9 cellular contexts compared by ENCODE assay signal in genomic region chr6:116101298-116101718, GRCh38. TPM values are rescaled to one million over a fixed set of nuclear protein-coding genes. Genes with fewer than 3 reads are reported as not detected.
DNase-seq lines count a peak whose midpoint lies in the region; ATAC-seq and TF ChIP-seq lines count a peak whose summit lies in the region.
"Had no signal": no experiment of that assay in that cellular context is flagged by ENCODE, and none has a peak within 500 bp of the region (broad histone marks: within the 10 kb centered on the region; RNA-seq: fewer than 3 reads in every experiment).

No MANE protein-coding gene starts in this region.

- intact Hi-C loops in CD4-positive, alpha-beta memory T cell (cut with micrococcal nuclease), result loop anchor here (1.0 to 10.0 kb wide), 3 partner anchors 153 to 1501 kb away; partner anchors contain the start of genes GOPC, RWDD1 and TSPYL4
- intact Hi-C loops in naive thymus-derived CD4-positive, alpha-beta T cell (cut with micrococcal nuclease), result loop anchor here (1.0 to 10.0 kb wide), 13 partner anchors 11 to 1576 kb away; partner anchors contain the start of genes GOPC (in 2 of the 2), KPNA5 (in 2 of the 2), TSPYL4 (in 2 of the 2) and ZUP1 (in 2 of the 2)
- intact Hi-C loops in aorta (cut with DNase I), result loop anchor here in 1 of 2 donors (2.0 to 10.0 kb wide), 3 partner anchors 41 to 557 kb away; partner anchors contain the start of gene FRK

- no peaks in the 10 kb centered on the region for H4K20me1 ChIP-seq in OCI-LY1 (ENCODE audit: insufficient read depth, low read length)

- peak overlapping the region; percentile 89 to 97 (median 93) for H3K27ac Mint-ChIP-seq in CD4-positive, alpha-beta memory T cell
- H3K27ac Mint-ChIP-seq in naive thymus-derived CD4-positive, alpha-beta T cell, result peak overlapping the region; percentile 84 to 96 (median 92)

- no peaks in the 10 kb centered on the region for H3K79me2 ChIP-seq in OCI-LY1 (ENCODE audit: insufficient read depth, low read length)

- POLR2A ChIA-PET in CD4-positive, alpha-beta memory T cell (lab: Charles Lee; ENCODE audit: partially characterized antibody), result interaction anchor here (1.0 to 2.2 kb wide), 8 partner anchors 12 to 579 kb away, joined by 3 to 26 read pairs (median 6); partner anchors contain the start of genes KPNA5, RWDD1, TSPYL1 and TSPYL4
- POLR2A ChIA-PET in naive thymus-derived CD4-positive, alpha-beta T cell (lab: Charles Lee), result interaction anchor here (0.6 to 2.4 kb wide), 8 partner anchors 11 to 579 kb away, joined by 3 to 20 read pairs (median 4); partner anchors contain the start of genes KPNA5, RWDD1, TSPYL1 and TSPYL4

- ATAC-seq in naive thymus-derived CD4-positive, alpha-beta T cell, result peak; percentile 0
- no peak for ATAC-seq in aorta (ENCODE audit: low FRiP score)

- no peaks in the 10 kb centered on the region for H3K9me2 ChIP-seq in OCI-LY1 (ENCODE audit: low read depth, low read length)

- H3K9me3 Mint-ChIP-seq in CD4-positive, alpha-beta memory T cell, result peaks cover 0 to 6% (median 2%) of the 10 kb centered on the region in 8 donors
- peaks cover 0 to 6% (median 4%) of the 10 kb centered on the region in 11 donors for H3K9me3 Mint-ChIP-seq in naive thymus-derived CD4-positive, alpha-beta T cell

- peak overlapping the region; percentile 64 for H3K9ac ChIP-seq in OCI-LY1 (ENCODE audit: low read length)

- H3K27me3 Mint-ChIP-seq in CD4-positive, alpha-beta memory T cell, result no peaks in the 10 kb centered on the region
- H3K27me3 Mint-ChIP-seq in naive thymus-derived CD4-positive, alpha-beta T cell, result no peaks in the 10 kb centered on the region

- H3K4me1 ChIP-seq in CD4-positive, alpha-beta memory T cell (ENCODE audit: insufficient read depth, low read length), result peaks cover 55% of the 10 kb centered on the region
- H3K4me1 ChIP-seq in OCI-LY1 (ENCODE audit: insufficient read depth, low read length, severe bottlenecking) (peaks cover 31% of the 10 kb centered on the region), aorta (ENCODE audit: control insufficient read depth in 1 of 2, insufficient read depth in 2 of 2, low read length in 2 of 2) (peaks cover 4 to 13% of the 10 kb centered on the region in 2 donors)
- H3K4me1 ChIP-seq in naive thymus-derived CD4-positive, alpha-beta T cell (ENCODE audit: control insufficient read depth in 2 of 2, insufficient read depth in 2 of 2, low read length in 2 of 2), result peaks cover 25 to 32% of the 10 kb centered on the region in 2 donors

- H3K4me3 Mint-ChIP-seq in CD4-positive, alpha-beta memory T cell, result peak overlapping the region; percentile 94 to 99 (median 98)
- H3K4me3 Mint-ChIP-seq in naive thymus-derived CD4-positive, alpha-beta T cell, result peak overlapping the region; percentile 89 to 99 (median 96)

- H3F3A ChIP-seq in OCI-LY1 (ENCODE audit: insufficient read depth, low read length), result no peaks in the 10 kb centered on the region; the same call in 1 of the 2 replicates

- H2AFZ ChIP-seq in OCI-LY1 (ENCODE audit: low read length), result no peak overlapping the region

- no peaks in the 10 kb centered on the region for H3K9me3 ChIP-seq in CD4-positive, alpha-beta memory T cell (ENCODE audit: control insufficient read depth in 1 of 2, low read length in 2 of 2)
- H3K9me3 ChIP-seq in OCI-LY1 (ENCODE audit: low read length) (no peaks in the 10 kb centered on the region), aorta (ENCODE audit: control insufficient read depth, low read length) (no peaks in the 10 kb centered on the region)
- peaks cover 0 to under 1% (median 0%) of the 10 kb centered on the region in 3 experiments for H3K9me3 ChIP-seq in naive thymus-derived CD4-positive, alpha-beta T cell (ENCODE audit: control insufficient read depth in 2 of 3, low read length in 3 of 3)

- no peak for TF ChIP-seq CTCF in OCI-LY1 (IDR thresholded peaks at IDR 0.05; ENCODE audit: low read length)
- TF ChIP-seq CTCF in choroid plexus epithelial cell (conservative IDR thresholded peaks at IDR 0.05; ENCODE audit: low read depth, low read length), result no peak

- H3K36me3 Mint-ChIP-seq in CD4-positive, alpha-beta memory T cell, result peaks cover 7 to 14% of the 10 kb centered on the region in 2 donors
- peaks cover 0 to 12% (median under 1%) of the 10 kb centered on the region in 5 donors for H3K36me3 Mint-ChIP-seq in naive thymus-derived CD4-positive, alpha-beta T cell

- H3K4me2 ChIP-seq in OCI-LY1 (ENCODE audit: low read length), result peak overlapping the region; percentile 73

- H3K27me3 ChIP-seq in CD4-positive, alpha-beta memory T cell (ENCODE audit: insufficient read depth, low read length), result no peaks in the 10 kb centered on the region
- no peaks in the 10 kb centered on the region for H3K27me3 ChIP-seq in OCI-LY1 (ENCODE audit: insufficient read depth, low read length)
- no peaks in the 10 kb centered on the region for H3K27me3 ChIP-seq in naive thymus-derived CD4-positive, alpha-beta T cell (ENCODE audit: control insufficient read depth in 2 of 2, insufficient read depth in 2 of 2, low read length in 2 of 2)
- no peaks in the 10 kb centered on the region for H3K27me3 ChIP-seq in aorta (ENCODE audit: control insufficient read depth in 1 of 2, insufficient read depth in 2 of 2, low read length in 1 of 2)

- H3K36me3 ChIP-seq in CD4-positive, alpha-beta memory T cell (ENCODE audit: insufficient read depth, low read length), result no peaks in the 10 kb centered on the region
- H3K36me3 ChIP-seq in OCI-LY1 (ENCODE audit: insufficient read depth, low read length) (no peaks in the 10 kb centered on the region), aorta (ENCODE audit: control insufficient read depth in 1 of 2, insufficient read depth in 2 of 2, low read length in 1 of 2) (no peaks in the 10 kb centered on the region)
- H3K36me3 ChIP-seq in naive thymus-derived CD4-positive, alpha-beta T cell (ENCODE audit: control insufficient read depth in 2 of 3, insufficient read depth in 3 of 3, low read length in 3 of 3), result peaks cover 0 to 4% (median 0%) of the 10 kb centered on the region in 3 experiments

- peak in 1 of 5 donors; percentile 80 for DNase-seq in CD4-positive, alpha-beta memory T cell
- no peak for DNase-seq in choroid plexus epithelial cell (ENCODE audit: low read depth)
- DNase-seq in naive thymus-derived CD4-positive, alpha-beta T cell, result no peak
- DNase-seq in aorta, result peak in 1 of 2 donors; percentile 91
- DNase-seq in anterior cingulate cortex (lab: John Stamatoyannopoulos, UW), result no peak
- no peak for DNase-seq in effector CD4-positive, alpha-beta T cell
- no peak for DNase-seq in activated effector memory CD4-positive, alpha-beta T cell treated with Interleukin-2 at 50 U/mL for 16 hours

- H3K4me1 Mint-ChIP-seq in CD4-positive, alpha-beta memory T cell, result peaks cover 46 to 63% (median 53%) of the 10 kb centered on the region in 4 donors
- H3K4me1 Mint-ChIP-seq in naive thymus-derived CD4-positive, alpha-beta T cell, result peaks cover 35 to 71% (median 63%) of the 10 kb centered on the region in 7 donors

- WGBS in aorta, 2 donors, result 0% methylated on average over 12 of the region's 12 CpGs

- peak overlapping the region; percentile 63 to 71 for H3K4me3 ChIP-seq in CD4-positive, alpha-beta memory T cell (ENCODE audit: low read length in 2 of 2)
- H3K4me3 ChIP-seq in OCI-LY1 (ENCODE audit: low read depth, low read length, poor library complexity, severe bottlenecking) (peak overlapping the region; percentile 70), choroid plexus epithelial cell (ENCODE audit: low read depth, low read length) (peak overlapping the region; percentile 85), aorta (ENCODE audit: low read length in 2 of 2) (peak overlapping the region; percentile 74 to 77)
- H3K4me3 ChIP-seq in naive thymus-derived CD4-positive, alpha-beta T cell (ENCODE audit: low read length), result peak overlapping the region; percentile 77

- H3K27ac ChIP-seq in CD4-positive, alpha-beta memory T cell (ENCODE audit: low read depth, low read length), result peak overlapping the region; percentile 86
- H3K27ac ChIP-seq in OCI-LY1 (ENCODE audit: low read depth, low read length, poor library complexity, severe bottlenecking) (peak overlapping the region; percentile 24), aorta (ENCODE audit: low read depth in 1 of 2, low read length in 2 of 2) (peak overlapping the region; percentile 89 to 93)
- peak overlapping the region; percentile 79 for H3K27ac ChIP-seq in naive thymus-derived CD4-positive, alpha-beta T cell (ENCODE audit: low read depth, low read length)

- CTCF ChIA-PET in CD4-positive, alpha-beta memory T cell (lab: Charles Lee; ENCODE audit: partially characterized antibody), result interaction anchor here (0.8 to 2.9 kb wide), 7 partner anchors 8 to 167 kb away, joined by 3 to 11 read pairs (median 4); no protein-coding TSS in a partner anchor
- CTCF ChIA-PET in naive thymus-derived CD4-positive, alpha-beta T cell (lab: Charles Lee), result interaction anchor here (0.9 to 1.2 kb wide), 2 partner anchors 10 to 117 kb away, joined by 3 to 4 read pairs; no protein-coding TSS in a partner anchor

RNA-seq across cellular contexts. Expression of gene NT5DC1, which starts 0.7 kb away (rescaled TPM):
- total RNA-seq in CD4-positive, alpha-beta memory T cell, result 10 to 100 TPM; 50.5 to 51.9 TPM
- polyA plus RNA-seq in CD4-positive, alpha-beta memory T cell, result 10 to 100 TPM; 64.8 to 78.4 TPM
- 10 to 100 TPM; 30.5 to 52.6 (median 39.7) TPM for total RNA-seq in naive thymus-derived CD4-positive, alpha-beta T cell
- polyA plus RNA-seq in naive thymus-derived CD4-positive, alpha-beta T cell, result 10 to 100 TPM; 45.8 to 53.4 TPM
- 10 to 100 TPM; 42.9 to 47.5 TPM for total RNA-seq in aorta
- 10 to 100 TPM; 17.0 to 33.2 TPM for polyA plus RNA-seq in aorta

RNA-seq across cellular contexts. Expression of gene COL10A1, which starts 24.6 kb away (rescaled TPM):
- not detected for total RNA-seq in CD4-positive, alpha-beta memory T cell
- polyA plus RNA-seq in CD4-positive, alpha-beta memory T cell, result not detected
- total RNA-seq in naive thymus-derived CD4-positive, alpha-beta T cell, result not detected
- under 1 TPM; 0.07 to 0.33 TPM for polyA plus RNA-seq in naive thymus-derived CD4-positive, alpha-beta T cell
- under 1 TPM in 1 of 2 donors, not detected in 1; 0.99 TPM for total RNA-seq in aorta
- polyA plus RNA-seq in aorta, result not detected
- total RNA-seq: HT1080 had no signal

RNA-seq across cellular contexts. Expression of gene FRK, which starts 40.6 kb away (rescaled TPM):
- not detected for total RNA-seq in CD4-positive, alpha-beta memory T cell
- under 1 TPM in 1 of 2 donors, not detected in 1; 0.04 TPM for polyA plus RNA-seq in CD4-positive, alpha-beta memory T cell
- total RNA-seq in naive thymus-derived CD4-positive, alpha-beta T cell, result under 1 TPM in 4 of 5 experiments, not detected in 1; 0.02 to 0.05 (median 0.04) TPM
- polyA plus RNA-seq in naive thymus-derived CD4-positive, alpha-beta T cell, result not detected
- 10 to 100 TPM in 1 of 2 donors, 1 to 10 TPM in 1; 9.3 to 18.3 TPM for total RNA-seq in aorta
- polyA plus RNA-seq in aorta, result 1 to 10 TPM; 1.8 to 2.8 TPM

Comparison
In these comparisons a context has a peak if more than half of its experiments do, and no peak if none do; other contexts are left out.
1. H3K27ac ChIP-seq: peak in every context shown above with its lines; median percentile 91 in aorta; 86 in CD4-positive, alpha-beta memory T cell; 79 in naive thymus-derived CD4-positive, alpha-beta T cell; 24 in OCI-LY1.
2. RNA of gene FRK, which starts 40.6 kb away (total RNA-seq): 9.3 to 18.3 TPM in aorta; not detected in CD4-positive, alpha-beta memory T cell and 0.02 to 0.05 TPM in naive thymus-derived CD4-positive, alpha-beta T cell; every median in the first group is over 4 times any median in the second.
3. Peak in every context shown above with its lines, with median percentiles within 50 percentile points of each other: H3K4me3 ChIP-seq.